In genomic region chr7:1973321-1974251, GRCh38 we compare ENCODE assay signal across 24 cellular contexts.
DNase-seq lines count a peak whose midpoint lies in the region; ATAC-seq and TF ChIP-seq lines count a peak whose summit lies in the region.
"Had no signal": no experiment of that assay in that cellular context is flagged by ENCODE, and none has a peak within 500 bp of the region (broad histone marks: within the 10 kb centered on the region; RNA-seq: fewer than 3 reads in every experiment).

No MANE protein-coding gene starts in this region.

- no peak overlapping the region for H3K27ac Mint-ChIP-seq in chondrocyte (ENCODE audit: unreplicated experiment)

- H3K27me3 ChIP-seq in lower lobe of right lung (ENCODE audit: low read depth) = no peaks in the 10 kb centered on the region
- no peaks in the 10 kb centered on the region for H3K27me3 ChIP-seq in upper lobe of left lung
- H3K27me3 ChIP-seq: sigmoid colon, suprapubic skin had no signal

- no peak for TF ChIP-seq EP300 in upper lobe of left lung (IDR thresholded peaks at IDR 0.05)

- H3K9me3 Mint-ChIP-seq in chondrocyte (ENCODE audit: low read depth) = peaks cover 2% of the 10 kb centered on the region
- H3K9me3 Mint-ChIP-seq: activated naive CD4-positive, alpha-beta T cell treated with anti-CD3 and anti-CD28 coated beads, Interleukin-2, amount 50 U/mL, for 24 hours had no signal

- ATAC-seq in lower lobe of right lung (peak in 1 of 2 donors; percentile 11), upper lobe of left lung (ENCODE audit: low FRiP score in 2 of 2) (peak; percentile 7 to 27), HG03469 (IDR thresholded peaks at IDR 0.05; ENCODE audit: unreplicated experiment) (no peak), GM19452 (IDR thresholded peaks at IDR 0.05; ENCODE audit: unreplicated experiment) (no peak)

- H3K27me3 Mint-ChIP-seq in chondrocyte (ENCODE audit: low read depth) = no peaks in the 10 kb centered on the region
- H3K27me3 Mint-ChIP-seq: activated naive CD4-positive, alpha-beta T cell treated with anti-CD3 and anti-CD28 coated beads, Interleukin-2, amount 50 U/mL, for 24 hours had no signal

- intact Hi-C loops in lower lobe of right lung (cut with DNase I) = no loop called here

- DNase-seq in activated effector memory CD4-positive, alpha-beta T cell treated with anti-CD3 and anti-CD28 coated beads, Interleukin-2, amount 50 U/mL, for 16 hours = peak; percentile 57
- DNase-seq in activated effector memory CD4-positive, alpha-beta T cell treated with Interleukin-2 at 50 U/mL for 16 hours = no peak
- DNase-seq in chondrocyte (ENCODE audit: low spot score) (peak; percentile 77), lower lobe of right lung (peak; percentile 33), upper lobe of left lung (peak in 1 of 2 donors; percentile 76), NCI-H1092 treated with DMSO at 0.1 percent for 48 hours (lab: John Stamatoyannopoulos, UW) (no peak)
- DNase-seq: activated CD4-positive, CD25-positive, alpha-beta regulatory T cell treated with anti-CD3 and anti-CD28 coated beads, Interleukin-2, amount 50 U/mL, for 72 hours; activated CD8-positive, alpha-beta memory T cell treated with anti-CD3 and anti-CD28 coated beads for 24 hours; activated T-cell treated with anti-CD3 and anti-CD28 coated beads, Interleukin-2, amount 50 U/mL, for 48 hours; cerebellar nuclear complex; DMS79; immature natural killer cell; Kasumi-1; mammary epithelial cell; NCI-H1105 treated with DMSO at 0.1 percent for 48 hours; NCI-H2029 treated with DMSO at 0.1 percent for 48 hours; OCI-M1; SHP77 treated with DMSO at 0.1 percent for 48 hours; sigmoid colon had no signal

- peaks cover 19% of the 10 kb centered on the region for H3K36me3 Mint-ChIP-seq in chondrocyte (ENCODE audit: low read depth)

- 93% methylated on average over 11 to 28 of the region's 33 CpGs for WGBS in upper lobe of left lung, 2 donors

- no peaks in the 10 kb centered on the region for H3K4me1 Mint-ChIP-seq in chondrocyte (ENCODE audit: low read depth)

- TF ChIP-seq POLR2A in upper lobe of left lung (IDR thresholded peaks at IDR 0.05) = no peak

- no peaks in the 10 kb centered on the region for H3K4me1 ChIP-seq in lower lobe of right lung
- no peaks in the 10 kb centered on the region for H3K4me1 ChIP-seq in upper lobe of left lung
- H3K4me1 ChIP-seq: sigmoid colon, suprapubic skin had no signal

- TF ChIP-seq CTCF in chondrocyte (IDR thresholded peaks at IDR 0.05) = no peak
- no peak for TF ChIP-seq CTCF in lower lobe of right lung (IDR thresholded peaks at IDR 0.05)
- no peak for TF ChIP-seq CTCF in upper lobe of left lung (IDR thresholded peaks at IDR 0.05)

- H3K4me3 ChIP-seq in lower lobe of right lung (no peak overlapping the region), upper lobe of left lung (no peak overlapping the region)
- H3K4me3 ChIP-seq: sigmoid colon, suprapubic skin had no signal

- H3K9me3 ChIP-seq in lower lobe of right lung = no peaks in the 10 kb centered on the region
- H3K9me3 ChIP-seq in upper lobe of left lung = no peaks in the 10 kb centered on the region
- H3K9me3 ChIP-seq: sigmoid colon, suprapubic skin had no signal

- no peak overlapping the region for H3K4me3 Mint-ChIP-seq in chondrocyte (ENCODE audit: unreplicated experiment)
- H3K4me3 Mint-ChIP-seq: activated naive CD4-positive, alpha-beta T cell treated with anti-CD3 and anti-CD28 coated beads, Interleukin-2, amount 50 U/mL, for 24 hours had no signal

- H3K36me3 ChIP-seq in lower lobe of right lung (peaks cover 20% of the 10 kb centered on the region), upper lobe of left lung (peaks cover 0 to 15% (median 4%) of the 10 kb centered on the region in 4 donors)

- H3K27ac ChIP-seq in lower lobe of right lung (no peak overlapping the region), upper lobe of left lung (no peak overlapping the region)
- H3K27ac ChIP-seq: 22Rv1, sigmoid colon, suprapubic skin had no signal

Comparison
In these comparisons a context has a peak if more than half of its experiments do, and no peak if none do; other contexts are left out.
1. DNase-seq: peak in activated effector memory CD4-positive, alpha-beta T cell treated with anti-CD3 and anti-CD28 coated beads, Interleukin-2, amount 50 U/mL, for 16 hours (single experiment), chondrocyte (single experiment) and lower lobe of right lung (single experiment); none in activated effector memory CD4-positive, alpha-beta T cell treated with Interleukin-2 at 50 U/mL for 16 hours (single experiment) and NCI-H1092 treated with DMSO at 0.1 percent for 48 hours (single experiment).
2. ATAC-seq: peak in upper lobe of left lung (2 of 2); none in HG03469 (single experiment) and GM19452 (single experiment).